2 cellular contexts compared by ENCODE assay signal in the genomic region with DNA sequence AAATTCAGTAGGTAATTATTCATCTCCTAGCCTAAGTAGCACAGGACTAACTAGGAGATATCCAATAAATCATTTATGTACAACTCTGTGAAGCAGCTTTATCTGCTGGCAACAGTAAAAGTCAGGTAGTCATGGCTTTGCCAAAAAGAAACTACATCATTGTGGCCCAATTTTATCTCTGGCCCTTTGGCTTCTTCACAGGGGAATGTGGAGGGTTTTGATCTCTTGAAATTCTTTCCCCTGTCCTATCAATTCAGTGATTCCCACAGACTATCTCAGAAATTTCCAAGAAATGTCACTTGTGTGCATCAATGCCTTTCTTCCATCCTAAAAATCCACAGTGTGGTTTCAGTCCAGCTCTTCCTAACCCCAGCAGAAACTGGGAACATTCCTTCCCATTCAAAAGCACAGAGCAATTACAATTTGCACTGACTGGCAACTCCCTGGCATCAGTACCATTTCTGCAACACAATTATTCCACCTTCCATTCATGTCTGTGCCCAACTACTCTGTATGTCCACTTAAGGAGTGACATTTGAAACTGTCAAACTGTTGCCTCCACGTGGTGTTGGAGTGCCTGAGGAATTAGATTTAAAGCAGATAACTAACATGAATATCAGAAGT.
TF ChIP-seq lines count a peak whose summit lies in the region.

No MANE protein-coding gene starts in this region.

TF ChIP-seq in SK-N-SH, 30 proteins besides CTCF, POLR2A, EP300 and RAD21:
- no peak for TF ChIP-seq MEF2A (IDR thresholded peaks at IDR 0.05; ENCODE audit: borderline replicate concordance, low read depth)
- TF ChIP-seq TAF1 (IDR thresholded peaks at IDR 0.05; ENCODE audit: borderline replicate concordance, low read depth, low read length), result no peak
- TF ChIP-seq SMC3 (IDR thresholded peaks at IDR 0.05; ENCODE audit: low read depth, low read length), result no peak
- TF ChIP-seq FOXM1 (IDR thresholded peaks at IDR 0.05; ENCODE audit: low read depth), result no peak
- no peak for TF ChIP-seq RFX5 (IDR thresholded peaks at IDR 0.05; ENCODE audit: low read length)
- TF ChIP-seq POLR2AphosphoS5 (IDR thresholded peaks at IDR 0.05; ENCODE audit: low read depth, low read length), result no peak
- TF ChIP-seq, protein P1, sequence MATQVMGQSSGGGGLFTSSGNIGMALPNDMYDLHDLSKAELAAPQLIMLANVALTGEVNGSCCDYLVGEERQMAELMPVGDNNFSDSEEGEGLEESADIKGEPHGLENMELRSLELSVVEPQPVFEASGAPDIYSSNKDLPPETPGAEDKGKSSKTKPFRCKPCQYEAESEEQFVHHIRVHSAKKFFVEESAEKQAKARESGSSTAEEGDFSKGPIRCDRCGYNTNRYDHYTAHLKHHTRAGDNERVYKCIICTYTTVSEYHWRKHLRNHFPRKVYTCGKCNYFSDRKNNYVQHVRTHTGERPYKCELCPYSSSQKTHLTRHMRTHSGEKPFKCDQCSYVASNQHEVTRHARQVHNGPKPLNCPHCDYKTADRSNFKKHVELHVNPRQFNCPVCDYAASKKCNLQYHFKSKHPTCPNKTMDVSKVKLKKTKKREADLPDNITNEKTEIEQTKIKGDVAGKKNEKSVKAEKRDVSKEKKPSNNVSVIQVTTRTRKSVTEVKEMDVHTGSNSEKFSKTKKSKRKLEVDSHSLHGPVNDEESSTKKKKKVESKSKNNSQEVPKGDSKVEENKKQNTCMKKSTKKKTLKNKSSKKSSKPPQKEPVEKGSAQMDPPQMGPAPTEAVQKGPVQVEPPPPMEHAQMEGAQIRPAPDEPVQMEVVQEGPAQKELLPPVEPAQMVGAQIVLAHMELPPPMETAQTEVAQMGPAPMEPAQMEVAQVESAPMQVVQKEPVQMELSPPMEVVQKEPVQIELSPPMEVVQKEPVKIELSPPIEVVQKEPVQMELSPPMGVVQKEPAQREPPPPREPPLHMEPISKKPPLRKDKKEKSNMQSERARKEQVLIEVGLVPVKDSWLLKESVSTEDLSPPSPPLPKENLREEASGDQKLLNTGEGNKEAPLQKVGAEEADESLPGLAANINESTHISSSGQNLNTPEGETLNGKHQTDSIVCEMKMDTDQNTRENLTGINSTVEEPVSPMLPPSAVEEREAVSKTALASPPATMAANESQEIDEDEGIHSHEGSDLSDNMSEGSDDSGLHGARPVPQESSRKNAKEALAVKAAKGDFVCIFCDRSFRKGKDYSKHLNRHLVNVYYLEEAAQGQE (IDR thresholded peaks at IDR 0.05; ENCODE audit: low read depth, low read length), result no peak
- no peak for TF ChIP-seq RCOR1 (IDR thresholded peaks at IDR 0.05; ENCODE audit: low read length)
- TF ChIP-seq TEAD4 (IDR thresholded peaks at IDR 0.05; ENCODE audit: borderline replicate concordance, insufficient read depth), result no peak
- no peak for TF ChIP-seq NFIC (IDR thresholded peaks at IDR 0.05; ENCODE audit: borderline replicate concordance)
- TF ChIP-seq, protein P2, sequence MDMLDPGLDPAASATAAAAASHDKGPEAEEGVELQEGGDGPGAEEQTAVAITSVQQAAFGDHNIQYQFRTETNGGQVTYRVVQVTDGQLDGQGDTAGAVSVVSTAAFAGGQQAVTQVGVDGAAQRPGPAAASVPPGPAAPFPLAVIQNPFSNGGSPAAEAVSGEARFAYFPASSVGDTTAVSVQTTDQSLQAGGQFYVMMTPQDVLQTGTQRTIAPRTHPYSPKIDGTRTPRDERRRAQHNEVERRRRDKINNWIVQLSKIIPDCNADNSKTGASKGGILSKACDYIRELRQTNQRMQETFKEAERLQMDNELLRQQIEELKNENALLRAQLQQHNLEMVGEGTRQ (IDR thresholded peaks at IDR 0.05; ENCODE audit: borderline replicate concordance, low read depth, low read length), result no peak
- no peak for TF ChIP-seq ELF1 (IDR thresholded peaks at IDR 0.05)
- TF ChIP-seq GABPA (IDR thresholded peaks at IDR 0.05; ENCODE audit: low read depth), result no peak
- TF ChIP-seq, protein P3, sequence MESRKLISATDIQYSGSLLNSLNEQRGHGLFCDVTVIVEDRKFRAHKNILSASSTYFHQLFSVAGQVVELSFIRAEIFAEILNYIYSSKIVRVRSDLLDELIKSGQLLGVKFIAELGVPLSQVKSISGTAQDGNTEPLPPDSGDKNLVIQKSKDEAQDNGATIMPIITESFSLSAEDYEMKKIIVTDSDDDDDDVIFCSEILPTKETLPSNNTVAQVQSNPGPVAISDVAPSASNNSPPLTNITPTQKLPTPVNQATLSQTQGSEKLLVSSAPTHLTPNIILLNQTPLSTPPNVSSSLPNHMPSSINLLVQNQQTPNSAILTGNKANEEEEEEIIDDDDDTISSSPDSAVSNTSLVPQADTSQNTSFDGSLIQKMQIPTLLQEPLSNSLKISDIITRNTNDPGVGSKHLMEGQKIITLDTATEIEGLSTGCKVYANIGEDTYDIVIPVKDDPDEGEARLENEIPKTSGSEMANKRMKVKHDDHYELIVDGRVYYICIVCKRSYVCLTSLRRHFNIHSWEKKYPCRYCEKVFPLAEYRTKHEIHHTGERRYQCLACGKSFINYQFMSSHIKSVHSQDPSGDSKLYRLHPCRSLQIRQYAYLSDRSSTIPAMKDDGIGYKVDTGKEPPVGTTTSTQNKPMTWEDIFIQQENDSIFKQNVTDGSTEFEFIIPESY (IDR thresholded peaks at IDR 0.05; ENCODE audit: borderline replicate concordance, low read depth), result no peak
- TF ChIP-seq, protein P4, sequence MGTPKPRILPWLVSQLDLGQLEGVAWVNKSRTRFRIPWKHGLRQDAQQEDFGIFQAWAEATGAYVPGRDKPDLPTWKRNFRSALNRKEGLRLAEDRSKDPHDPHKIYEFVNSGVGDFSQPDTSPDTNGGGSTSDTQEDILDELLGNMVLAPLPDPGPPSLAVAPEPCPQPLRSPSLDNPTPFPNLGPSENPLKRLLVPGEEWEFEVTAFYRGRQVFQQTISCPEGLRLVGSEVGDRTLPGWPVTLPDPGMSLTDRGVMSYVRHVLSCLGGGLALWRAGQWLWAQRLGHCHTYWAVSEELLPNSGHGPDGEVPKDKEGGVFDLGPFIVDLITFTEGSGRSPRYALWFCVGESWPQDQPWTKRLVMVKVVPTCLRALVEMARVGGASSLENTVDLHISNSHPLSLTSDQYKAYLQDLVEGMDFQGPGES (IDR thresholded peaks at IDR 0.05; ENCODE audit: low read depth, low read length), result no peak
- TF ChIP-seq, protein P5, sequence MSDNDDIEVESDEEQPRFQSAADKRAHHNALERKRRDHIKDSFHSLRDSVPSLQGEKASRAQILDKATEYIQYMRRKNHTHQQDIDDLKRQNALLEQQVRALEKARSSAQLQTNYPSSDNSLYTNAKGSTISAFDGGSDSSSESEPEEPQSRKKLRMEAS (IDR thresholded peaks at IDR 0.05; ENCODE audit: low read depth), result no peak
- TF ChIP-seq FOXJ3 (CRISPR knock-in tag; IDR thresholded peaks at IDR 0.05), result no peak

TF ChIP-seq in SK-N-SH treated with all-trans-retinoic acid at 6 μM for 48 hours, 23 proteins besides CTCF, POLR2A, EP300 and RAD21:
- TF ChIP-seq ZFP30 (CRISPR knock-in tag; IDR thresholded peaks at IDR 0.05), result no peak
- TF ChIP-seq GLIS3 (CRISPR knock-in tag; IDR thresholded peaks at IDR 0.05), result no peak
- TF ChIP-seq ZNF8 (CRISPR knock-in tag; IDR thresholded peaks at IDR 0.05), result no peak
- TF ChIP-seq, protein P6, sequence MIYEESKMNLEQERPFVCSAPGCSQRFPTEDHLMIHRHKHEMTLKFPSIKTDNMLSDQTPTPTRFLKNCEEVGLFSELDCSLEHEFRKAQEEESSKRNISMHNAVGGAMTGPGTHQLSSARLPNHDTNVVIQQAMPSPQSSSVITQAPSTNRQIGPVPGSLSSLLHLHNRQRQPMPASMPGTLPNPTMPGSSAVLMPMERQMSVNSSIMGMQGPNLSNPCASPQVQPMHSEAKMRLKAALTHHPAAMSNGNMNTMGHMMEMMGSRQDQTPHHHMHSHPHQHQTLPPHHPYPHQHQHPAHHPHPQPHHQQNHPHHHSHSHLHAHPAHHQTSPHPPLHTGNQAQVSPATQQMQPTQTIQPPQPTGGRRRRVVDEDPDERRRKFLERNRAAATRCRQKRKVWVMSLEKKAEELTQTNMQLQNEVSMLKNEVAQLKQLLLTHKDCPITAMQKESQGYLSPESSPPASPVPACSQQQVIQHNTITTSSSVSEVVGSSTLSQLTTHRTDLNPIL (CRISPR knock-in tag; IDR thresholded peaks at IDR 0.05; ENCODE audit: low read depth), result no peak
- TF ChIP-seq SNAI2 (CRISPR knock-in tag; IDR thresholded peaks at IDR 0.05), result no peak
- no peak for TF ChIP-seq ZC3H10 (CRISPR knock-in tag; IDR thresholded peaks at IDR 0.05)
- TF ChIP-seq ZNF70 (CRISPR knock-in tag; IDR thresholded peaks at IDR 0.05), result no peak
- TF ChIP-seq RARB (CRISPR knock-in tag; IDR thresholded peaks at IDR 0.05), result no peak
- no peak for TF ChIP-seq ZNF565 (CRISPR knock-in tag; conservative IDR thresholded peaks at IDR 0.05; ENCODE audit: low read depth)
- TF ChIP-seq, protein P7, sequence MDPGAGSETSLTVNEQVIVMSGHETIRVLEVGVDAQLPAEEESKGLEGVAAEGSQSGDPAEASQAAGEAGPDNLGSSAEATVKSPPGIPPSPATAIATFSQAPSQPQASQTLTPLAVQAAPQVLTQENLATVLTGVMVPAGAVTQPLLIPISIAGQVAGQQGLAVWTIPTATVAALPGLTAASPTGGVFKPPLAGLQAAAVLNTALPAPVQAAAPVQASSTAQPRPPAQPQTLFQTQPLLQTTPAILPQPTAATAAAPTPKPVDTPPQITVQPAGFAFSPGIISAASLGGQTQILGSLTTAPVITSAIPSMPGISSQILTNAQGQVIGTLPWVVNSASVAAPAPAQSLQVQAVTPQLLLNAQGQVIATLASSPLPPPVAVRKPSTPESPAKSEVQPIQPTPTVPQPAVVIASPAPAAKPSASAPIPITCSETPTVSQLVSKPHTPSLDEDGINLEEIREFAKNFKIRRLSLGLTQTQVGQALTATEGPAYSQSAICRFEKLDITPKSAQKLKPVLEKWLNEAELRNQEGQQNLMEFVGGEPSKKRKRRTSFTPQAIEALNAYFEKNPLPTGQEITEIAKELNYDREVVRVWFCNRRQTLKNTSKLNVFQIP (CRISPR knock-in tag; IDR thresholded peaks at IDR 0.05; ENCODE audit: borderline replicate concordance, low read depth), result no peak
- TF ChIP-seq, protein P8, sequence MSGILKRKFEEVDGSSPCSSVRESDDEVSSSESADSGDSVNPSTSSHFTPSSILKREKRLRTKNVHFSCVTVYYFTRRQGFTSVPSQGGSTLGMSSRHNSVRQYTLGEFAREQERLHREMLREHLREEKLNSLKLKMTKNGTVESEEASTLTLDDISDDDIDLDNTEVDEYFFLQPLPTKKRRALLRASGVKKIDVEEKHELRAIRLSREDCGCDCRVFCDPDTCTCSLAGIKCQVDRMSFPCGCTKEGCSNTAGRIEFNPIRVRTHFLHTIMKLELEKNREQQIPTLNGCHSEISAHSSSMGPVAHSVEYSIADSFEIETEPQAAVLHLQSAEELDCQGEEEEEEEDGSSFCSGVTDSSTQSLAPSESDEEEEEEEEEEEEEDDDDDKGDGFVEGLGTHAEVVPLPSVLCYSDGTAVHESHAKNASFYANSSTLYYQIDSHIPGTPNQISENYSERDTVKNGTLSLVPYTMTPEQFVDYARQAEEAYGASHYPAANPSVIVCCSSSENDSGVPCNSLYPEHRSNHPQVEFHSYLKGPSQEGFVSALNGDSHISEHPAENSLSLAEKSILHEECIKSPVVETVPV (CRISPR knock-in tag; IDR thresholded peaks at IDR 0.05), result no peak
- TF ChIP-seq, protein P9, sequence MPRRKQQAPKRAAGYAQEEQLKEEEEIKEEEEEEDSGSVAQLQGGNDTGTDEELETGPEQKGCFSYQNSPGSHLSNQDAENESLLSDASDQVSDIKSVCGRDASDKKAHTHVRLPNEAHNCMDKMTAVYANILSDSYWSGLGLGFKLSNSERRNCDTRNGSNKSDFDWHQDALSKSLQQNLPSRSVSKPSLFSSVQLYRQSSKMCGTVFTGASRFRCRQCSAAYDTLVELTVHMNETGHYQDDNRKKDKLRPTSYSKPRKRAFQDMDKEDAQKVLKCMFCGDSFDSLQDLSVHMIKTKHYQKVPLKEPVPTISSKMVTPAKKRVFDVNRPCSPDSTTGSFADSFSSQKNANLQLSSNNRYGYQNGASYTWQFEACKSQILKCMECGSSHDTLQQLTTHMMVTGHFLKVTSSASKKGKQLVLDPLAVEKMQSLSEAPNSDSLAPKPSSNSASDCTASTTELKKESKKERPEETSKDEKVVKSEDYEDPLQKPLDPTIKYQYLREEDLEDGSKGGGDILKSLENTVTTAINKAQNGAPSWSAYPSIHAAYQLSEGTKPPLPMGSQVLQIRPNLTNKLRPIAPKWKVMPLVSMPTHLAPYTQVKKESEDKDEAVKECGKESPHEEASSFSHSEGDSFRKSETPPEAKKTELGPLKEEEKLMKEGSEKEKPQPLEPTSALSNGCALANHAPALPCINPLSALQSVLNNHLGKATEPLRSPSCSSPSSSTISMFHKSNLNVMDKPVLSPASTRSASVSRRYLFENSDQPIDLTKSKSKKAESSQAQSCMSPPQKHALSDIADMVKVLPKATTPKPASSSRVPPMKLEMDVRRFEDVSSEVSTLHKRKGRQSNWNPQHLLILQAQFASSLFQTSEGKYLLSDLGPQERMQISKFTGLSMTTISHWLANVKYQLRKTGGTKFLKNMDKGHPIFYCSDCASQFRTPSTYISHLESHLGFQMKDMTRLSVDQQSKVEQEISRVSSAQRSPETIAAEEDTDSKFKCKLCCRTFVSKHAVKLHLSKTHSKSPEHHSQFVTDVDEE (CRISPR knock-in tag; IDR thresholded peaks at IDR 0.05), result no peak
- no peak for TF ChIP-seq TCF4 (CRISPR knock-in tag; IDR thresholded peaks at IDR 0.05; ENCODE audit: borderline replicate concordance)
- TF ChIP-seq ISL1 (CRISPR knock-in tag; IDR thresholded peaks at IDR 0.05), result no peak
- TF ChIP-seq, protein P10, sequence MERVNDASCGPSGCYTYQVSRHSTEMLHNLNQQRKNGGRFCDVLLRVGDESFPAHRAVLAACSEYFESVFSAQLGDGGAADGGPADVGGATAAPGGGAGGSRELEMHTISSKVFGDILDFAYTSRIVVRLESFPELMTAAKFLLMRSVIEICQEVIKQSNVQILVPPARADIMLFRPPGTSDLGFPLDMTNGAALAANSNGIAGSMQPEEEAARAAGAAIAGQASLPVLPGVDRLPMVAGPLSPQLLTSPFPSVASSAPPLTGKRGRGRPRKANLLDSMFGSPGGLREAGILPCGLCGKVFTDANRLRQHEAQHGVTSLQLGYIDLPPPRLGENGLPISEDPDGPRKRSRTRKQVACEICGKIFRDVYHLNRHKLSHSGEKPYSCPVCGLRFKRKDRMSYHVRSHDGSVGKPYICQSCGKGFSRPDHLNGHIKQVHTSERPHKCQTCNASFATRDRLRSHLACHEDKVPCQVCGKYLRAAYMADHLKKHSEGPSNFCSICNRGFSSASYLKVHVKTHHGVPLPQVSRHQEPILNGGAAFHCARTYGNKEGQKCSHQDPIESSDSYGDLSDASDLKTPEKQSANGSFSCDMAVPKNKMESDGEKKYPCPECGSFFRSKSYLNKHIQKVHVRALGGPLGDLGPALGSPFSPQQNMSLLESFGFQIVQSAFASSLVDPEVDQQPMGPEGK (CRISPR knock-in tag; IDR thresholded peaks at IDR 0.05; ENCODE audit: borderline replicate concordance), result no peak
- no peak for TF ChIP-seq PPARA (CRISPR knock-in tag; IDR thresholded peaks at IDR 0.05; ENCODE audit: borderline replicate concordance)
